Comparison of ENCODE assay signal across 1 cellular context in the genomic region with DNA sequence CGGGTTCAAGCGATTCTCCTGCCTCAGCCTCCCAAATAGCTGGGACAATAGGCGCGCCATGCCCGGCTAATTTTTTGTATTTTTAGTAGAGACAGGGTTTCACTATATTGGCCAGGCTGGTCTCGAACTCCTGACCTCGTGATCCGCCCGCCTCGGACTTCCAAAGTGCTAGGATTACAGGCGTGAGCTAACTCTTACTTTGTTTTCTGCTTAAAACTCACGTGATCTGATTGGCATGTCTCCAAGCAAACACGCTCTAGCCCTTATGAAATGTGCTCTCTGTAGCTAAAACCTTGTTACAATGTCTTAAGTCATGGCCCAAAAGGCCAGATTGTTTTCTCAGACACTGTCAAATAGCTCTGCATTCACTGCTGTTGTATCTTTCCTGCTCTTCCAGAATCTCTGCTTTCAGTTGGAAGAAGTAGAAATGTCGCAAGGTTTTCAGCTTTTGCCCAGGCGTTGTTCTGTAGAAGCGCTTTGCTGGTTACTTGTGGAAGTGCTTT.
TF ChIP-seq lines count a peak whose summit lies in the region.

No MANE protein-coding gene starts in this region.

TF ChIP-seq in SK-N-SH, 30 proteins besides CTCF, POLR2A, EP300 and RAD21 (continued from another document):
- TF ChIP-seq RXRA (IDR thresholded peaks at IDR 0.05; ENCODE audit: borderline replicate concordance, low read depth) (no peak), MEF2A (IDR thresholded peaks at IDR 0.05; ENCODE audit: borderline replicate concordance, low read depth) (no peak), GABPA (IDR thresholded peaks at IDR 0.05; ENCODE audit: low read depth) (no peak), POLR2AphosphoS5 (IDR thresholded peaks at IDR 0.05; ENCODE audit: low read depth, low read length) (no peak), RCOR1 (IDR thresholded peaks at IDR 0.05; ENCODE audit: low read length) (no peak), MXI1 (IDR thresholded peaks at IDR 0.05; ENCODE audit: low read depth, low read length) (no peak), FOSL2 (IDR thresholded peaks at IDR 0.05; ENCODE audit: borderline replicate concordance, low read depth) (no peak), USF2 (IDR thresholded peaks at IDR 0.05; ENCODE audit: borderline replicate concordance, low read depth, low read length) (no peak), YY1 (IDR thresholded peaks at IDR 0.05; ENCODE audit: low read depth) (no peak), FOXM1 (IDR thresholded peaks at IDR 0.05; ENCODE audit: low read depth) (no peak)
- TF ChIP-seq, protein P1, sequence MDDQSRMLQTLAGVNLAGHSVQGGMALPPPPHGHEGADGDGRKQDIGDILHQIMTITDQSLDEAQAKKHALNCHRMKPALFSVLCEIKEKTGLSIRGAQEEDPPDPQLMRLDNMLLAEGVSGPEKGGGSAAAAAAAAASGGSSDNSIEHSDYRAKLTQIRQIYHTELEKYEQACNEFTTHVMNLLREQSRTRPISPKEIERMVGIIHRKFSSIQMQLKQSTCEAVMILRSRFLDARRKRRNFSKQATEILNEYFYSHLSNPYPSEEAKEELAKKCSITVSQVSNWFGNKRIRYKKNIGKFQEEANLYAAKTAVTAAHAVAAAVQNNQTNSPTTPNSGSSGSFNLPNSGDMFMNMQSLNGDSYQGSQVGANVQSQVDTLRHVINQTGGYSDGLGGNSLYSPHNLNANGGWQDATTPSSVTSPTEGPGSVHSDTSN (IDR thresholded peaks at IDR 0.05) = no peak
- TF ChIP-seq, protein P2, sequence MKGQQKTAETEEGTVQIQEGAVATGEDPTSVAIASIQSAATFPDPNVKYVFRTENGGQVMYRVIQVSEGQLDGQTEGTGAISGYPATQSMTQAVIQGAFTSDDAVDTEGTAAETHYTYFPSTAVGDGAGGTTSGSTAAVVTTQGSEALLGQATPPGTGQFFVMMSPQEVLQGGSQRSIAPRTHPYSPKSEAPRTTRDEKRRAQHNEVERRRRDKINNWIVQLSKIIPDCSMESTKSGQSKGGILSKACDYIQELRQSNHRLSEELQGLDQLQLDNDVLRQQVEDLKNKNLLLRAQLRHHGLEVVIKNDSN (IDR thresholded peaks at IDR 0.05; ENCODE audit: borderline replicate concordance, low read depth) = no peak
